28 cellular contexts compared by ENCODE assay signal in genomic region chrX:15475486-15475885, GRCh38. TPM values are rescaled to one million over a fixed set of nuclear protein-coding genes. Genes with fewer than 3 reads are reported as not detected.
A peak's percentile ranks its signal among the peaks of the same experiment; 100 is the strongest.
DNase-seq lines count a peak whose midpoint lies in the region; ATAC-seq and TF ChIP-seq lines count a peak whose summit lies in the region.
"Had no signal": no experiment of that assay in that cellular context is flagged by ENCODE, and none has a peak within 500 bp of the region (broad histone marks: within the 10 kb centered on the region; RNA-seq: fewer than 3 reads in every experiment).

No MANE protein-coding gene starts in this region.

- no peak for DNase-seq in left ventricle myocardium inferior
- DNase-seq in left ventricle myocardium superior, result no peak
- DNase-seq in breast epithelium (ENCODE audit: low spot score in 2 of 2), result no peak
- peak; percentile 6 to 34 for DNase-seq in lung microvascular endothelial cell (ENCODE audit: low read depth in 2 of 2)
- no peak for DNase-seq in kidney tubule cell (ENCODE audit: low spot score)
- DNase-seq in MG63, result no peak
- DNase-seq in islet precursor cell, result no peak
- DNase-seq: activated CD4-positive, alpha-beta T cell treated with anti-CD3 and anti-CD28 coated beads for 36 hours; activated CD8-positive, alpha-beta memory T cell treated with anti-CD3 and anti-CD28 coated beads, Interleukin-2, amount 10 ng/mL, durations not matched to agents 7 days and 5 days; GF-D8; glutamatergic neuron; HCEC 1CT; immature natural killer cell; IMR-90; naive B cell; NCI-H1694; NCI-H345; ovary; sigmoid colon; stimulated activated naive CD4-positive, alpha-beta T cell; SW 1271; transverse colon had no signal

- H3K27me3 ChIP-seq in left ventricle myocardium inferior (ENCODE audit: low read depth) (no peaks in the 10 kb centered on the region), breast epithelium (peaks cover 0 to 10% of the 10 kb centered on the region in 2 donors), MG63 (no peaks in the 10 kb centered on the region)
- H3K27me3 ChIP-seq: ovary, sigmoid colon, transverse colon had no signal

- intact Hi-C loops in left ventricle myocardium inferior (cut with micrococcal nuclease), result no loop called here
- intact Hi-C loops in left ventricle myocardium superior (cut with micrococcal nuclease), result no loop called here
- intact Hi-C loops in breast epithelium (cut with DNase I; ENCODE audit: low total_unique reads), result no loop called here

- H3K36me3 ChIP-seq in left ventricle myocardium inferior (peaks cover 18% of the 10 kb centered on the region), breast epithelium (no peaks in the 10 kb centered on the region), MG63 (no peaks in the 10 kb centered on the region)
- H3K36me3 ChIP-seq: ovary, transverse colon had no signal

- H3K9me3 ChIP-seq in left ventricle myocardium inferior (replicated peaks) (no peaks in the 10 kb centered on the region), breast epithelium (no peaks in the 10 kb centered on the region), MG63 (no peaks in the 10 kb centered on the region)
- H3K9me3 ChIP-seq: A549, ovary, sigmoid colon, transverse colon had no signal

- TF ChIP-seq CTCF in left ventricle myocardium inferior (IDR thresholded peaks at IDR 0.05; ENCODE audit: borderline replicate concordance) (no peak), breast epithelium (IDR thresholded peaks at IDR 0.05) (no peak)

- no peak for TF ChIP-seq POLR2A in breast epithelium (IDR thresholded peaks at IDR 0.05)

- ATAC-seq in left ventricle myocardium superior, result no peak
- ATAC-seq in GM18519 (IDR thresholded peaks at IDR 0.05; ENCODE audit: low FRiP score, unreplicated experiment), result no peak
- ATAC-seq: A549; activated CD4-positive, alpha-beta T cell treated with anti-CD3 and anti-CD28 coated beads for 36 hours; activated CD8-positive, alpha-beta memory T cell treated with anti-CD3 and anti-CD28 coated beads, Interleukin-2, amount 10 ng/mL, durations not matched to agents 7 days and 5 days; activated T-helper 17 cell treated with anti-CD3 and anti-CD28 coated beads, Interleukin-2, amount 50 U/mL, for 72 hours had no signal

- H3K4me1 ChIP-seq in left ventricle myocardium inferior (peaks cover 11% of the 10 kb centered on the region), breast epithelium (no peaks in the 10 kb centered on the region)
- H3K4me1 ChIP-seq: sigmoid colon, transverse colon had no signal

- peak overlapping the region; percentile 63 for H3K27ac ChIP-seq in left ventricle myocardium inferior (replicated peaks)
- H3K27ac ChIP-seq in breast epithelium, result peak overlapping the region; percentile 30 to 44
- H3K27ac ChIP-seq: A549, C4-2B, ovary, RWPE1, sigmoid colon, transverse colon had no signal

- H3K4me3 ChIP-seq in left ventricle myocardium inferior (no peak overlapping the region), breast epithelium (no peak overlapping the region), MG63 (no peak overlapping the region)
- H3K4me3 ChIP-seq: A549, lung, ovary, sigmoid colon, transverse colon had no signal

RNA-seq across cellular contexts. Expression of gene PIR, which starts 17.6 kb away (rescaled TPM):
- total RNA-seq in left ventricle myocardium inferior, result 13.0 TPM
- total RNA-seq in left ventricle myocardium superior, result 12.0 TPM
- total RNA-seq in breast epithelium, result 10 to 100 TPM; 11.6 to 20.6 (median 14.4) TPM
- total RNA-seq in lung microvascular endothelial cell, result 86.1 and 93.8 TPM in 2 replicates
- 16.4 and 39.5 TPM in 2 replicates for total RNA-seq in MG63 (2014; rRNA removed; shearing (Covaris generic); ENCODE audit: low replicate concordance)

RNA-seq across cellular contexts. Expression of gene BMX, which starts 25.1 kb away (rescaled TPM):
- total RNA-seq in left ventricle myocardium inferior (3.3 TPM), left ventricle myocardium superior (1.5 TPM), breast epithelium (1 to 10 TPM; 2.3 to 4.2 (median 3.9) TPM), lung microvascular endothelial cell (81.9 and 208 TPM in 2 replicates)
- total RNA-seq in MG63 (2014; rRNA removed; shearing (Covaris generic); ENCODE audit: low replicate concordance), result not detected in 2 replicates
- total RNA-seq: activated CD4-positive, alpha-beta T cell treated with anti-CD3 and anti-CD28 coated beads for 36 hours; activated CD8-positive, alpha-beta memory T cell treated with anti-CD3 and anti-CD28 coated beads, Interleukin-2, amount 10 ng/mL, durations not matched to agents 7 days and 5 days; activated T-helper 17 cell treated with anti-CD3 and anti-CD28 coated beads, Interleukin-2, amount 50 U/mL, for 72 hours; IMR-90 had no signal

Comparison
In these comparisons a context has a peak if more than half of its experiments do, and no peak if none do; other contexts are left out.
1. DNase-seq: peak in lung microvascular endothelial cell (2 of 2); none in left ventricle myocardium inferior (single experiment), left ventricle myocardium superior (single experiment), breast epithelium (0 of 2), kidney tubule cell (single experiment), MG63 (single experiment) and islet precursor cell (single experiment).
2. RNA of gene BMX, which starts 25.1 kb away (total RNA-seq): 81.9 to 208 TPM in lung microvascular endothelial cell; 2.3 to 4.2 TPM in breast epithelium, 3.3 TPM in left ventricle myocardium inferior (single experiment), 1.5 TPM in left ventricle myocardium superior (single experiment) and not detected in MG63; every median in the first group is over 10 times any median in the second.